In the genomic region with DNA sequence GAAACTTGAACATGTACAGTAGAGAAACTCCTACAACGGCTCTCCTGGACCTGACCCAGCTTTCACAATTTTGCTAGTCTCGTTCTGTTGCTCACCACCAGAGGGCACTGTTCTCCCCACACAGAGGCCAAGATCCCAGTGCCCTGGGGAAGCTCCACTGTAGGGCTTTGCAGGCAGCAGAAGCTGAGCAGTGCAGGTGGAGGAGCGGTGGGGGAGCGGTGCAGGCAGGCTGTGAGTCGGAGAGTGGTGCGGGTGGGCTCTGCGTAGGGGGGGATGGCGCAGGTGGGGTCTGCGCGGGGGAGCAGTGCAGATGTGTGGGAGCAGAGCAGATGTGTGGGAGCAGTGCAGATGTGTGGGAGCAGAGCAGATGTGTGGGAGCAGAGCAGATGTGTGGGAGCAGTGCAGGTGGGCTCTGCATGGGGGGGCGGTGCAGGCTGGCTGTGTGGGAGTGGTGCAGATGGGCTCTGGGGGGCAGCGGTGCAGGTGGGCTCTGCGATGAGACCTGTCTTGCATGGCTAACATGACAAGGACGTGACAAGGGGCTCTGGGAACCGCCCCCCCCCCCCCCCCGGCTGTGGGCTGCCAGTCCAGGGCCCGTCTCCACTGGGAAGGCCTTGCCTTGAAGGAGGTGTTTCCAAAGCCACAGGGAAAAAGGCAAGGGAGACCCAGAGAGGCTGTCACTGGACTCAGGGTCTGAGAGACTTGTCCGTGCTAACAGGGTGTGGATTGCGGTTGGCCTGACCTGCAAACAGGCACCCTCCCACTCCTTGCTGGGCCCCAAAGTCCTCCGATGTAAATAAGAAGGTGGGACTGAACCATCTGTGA, we compare ENCODE assay signal across 8 cellular contexts. TPM values are rescaled to one million over a fixed set of nuclear protein-coding genes. Genes with fewer than 3 reads are reported as not detected.
DNase-seq lines count a peak whose midpoint lies in the region; TF ChIP-seq lines count a peak whose summit lies in the region.

No MANE protein-coding gene starts in this region.

- DNase-seq in DMS53 treated with DMSO at 0.1 percent for 48 hours (lab: John Stamatoyannopoulos, UW; ENCODE audit: unreplicated experiment) (peak; percentile 83), GM23248 (peak; percentile 88), MG63 (peak; percentile 72), RWPE1 (ENCODE audit: low spot score) (peak; percentile 87), fibroblast of the aortic adventitia (ENCODE audit: low read depth) (peak; percentile 91), non-pigmented ciliary epithelial cell (ENCODE audit: low read depth) (peak; percentile 49), superior temporal gyrus (ENCODE audit: extremely low spot score) (peak; percentile 90)
- DNase-seq in activated T-helper 1 cell treated with anti-CD3 and anti-CD28 coated beads, Interleukin-2, amount 50 U/mL, for 16 hours (ENCODE audit: low read depth in 1 of 2, low spot score in 1 of 2): peak; percentile 55 to 64

- no peak overlapping the region for H3K9ac ChIP-seq in GM23248

- WGBS in GM23248 (ENCODE audit: low coverage in 1 of 2, low lambda C conversion rate in 2 of 2, missing lambda C conversion rate in 2 of 2), 2 experiments: 29 to 41% methylated on average over 13 to 20 of the region's 20 CpGs

- POLR2A ChIA-PET in RWPE1 (lab: Yijun Ruan, JAX; ENCODE audit: low non-redundant PET): no interaction called here

- no peaks in the 10 kb centered on the region for H3K27me3 ChIP-seq in GM23248 (replicated peaks; ENCODE audit: insufficient read depth)
- 0 out of 2 replicates have a peak, but pooled peaks cover 6% of the 10 kb centered on the region for H3K27me3 ChIP-seq in MG63

- H3K4me3 ChIP-seq in GM23248 (no peak overlapping the region), MG63 (no peak overlapping the region), fibroblast of the aortic adventitia (ENCODE audit: low read depth, low read length) (no peak overlapping the region)

- H4K20me1 ChIP-seq in GM23248 (ENCODE audit: insufficient read depth): no peaks in the 10 kb centered on the region

- no peaks in the 10 kb centered on the region for H3K9me2 ChIP-seq in GM23248 (ENCODE audit: insufficient read depth)

- CTCF ChIA-PET in RWPE1 (lab: Yijun Ruan, JAX): interaction anchor here (0.5 to 4.4 kb wide), 29 partner anchors 9 to 374 kb away, joined by 3 to 54 read pairs (median 4); a partner anchor contains a TSS

- H3K36me3 ChIP-seq in GM23248 (ENCODE audit: low read depth): no peaks in the 10 kb centered on the region
- H3K36me3 ChIP-seq in MG63: no peaks in the 10 kb centered on the region

- H2AFZ ChIP-seq in GM23248: 0 out of 2 replicates have a peak overlapping the region, but pooled peaks have one; percentile 13

- no peaks in the 10 kb centered on the region for H3K4me1 ChIP-seq in GM23248 (ENCODE audit: insufficient read depth)

- no peaks in the 10 kb centered on the region for H3K79me2 ChIP-seq in GM23248 (ENCODE audit: insufficient read depth)

- no peaks in the 10 kb centered on the region for H3K9me3 ChIP-seq in GM23248 (ENCODE audit: low read depth)
- H3K9me3 ChIP-seq in MG63: no peaks in the 10 kb centered on the region; the same call in 1 of the 2 replicates

- H3K4me2 ChIP-seq in GM23248 (ENCODE audit: unreplicated experiment): peak overlapping the region; percentile 18

- in situ Hi-C loops in GM23248 (cut with MboI): loop anchor here (10.0 kb wide), 1 partner anchor 362 kb away; no protein-coding TSS in a partner anchor

- no peak overlapping the region for H3K27ac ChIP-seq in GM23248
- H3K27ac ChIP-seq in RWPE1: no peak overlapping the region

- no peaks in the 10 kb centered on the region for H3F3A ChIP-seq in GM23248 (ENCODE audit: insufficient read depth)

- TF ChIP-seq CTCF in RWPE1 (conservative IDR thresholded peaks at IDR 0.05; ENCODE audit: low read depth) (peak; percentile 86), fibroblast of the aortic adventitia (IDR thresholded peaks at IDR 0.05; ENCODE audit: insufficient read depth, low read length) (peak; percentile 91)

RNA-seq across cellular contexts. Expression of a gene that starts 7.3 kb away (rescaled TPM):
- 6.1 and 7.1 TPM in 2 replicates for total RNA-seq in GM23248 (2014; rRNA removed; shearing (Covaris generic))
- 2.8 and 3.1 TPM in 2 replicates for polyA plus RNA-seq in GM23248 (2016; fragmentation: Nextera tagmentation; extraction: Ambion mirVana)
- total RNA-seq in MG63 (2014; rRNA removed; shearing (Covaris generic); ENCODE audit: low replicate concordance): 1.0 and 2.0 TPM in 2 replicates
- total RNA-seq in fibroblast of the aortic adventitia (ENCODE audit: low replicate concordance): 3.2 and 7.0 TPM in 2 replicates

RNA-seq across cellular contexts. Expression of a gene that starts 29.5 kb away (rescaled TPM):
- total RNA-seq in GM23248 (2014; rRNA removed; shearing (Covaris generic)): 5.8 and 6.6 TPM in 2 replicates
- 4.8 and 4.9 TPM in 2 replicates for polyA plus RNA-seq in GM23248 (2016; fragmentation: Nextera tagmentation; extraction: Ambion mirVana)
- 2.0 and 2.4 TPM in 2 replicates for total RNA-seq in MG63 (2014; rRNA removed; shearing (Covaris generic); ENCODE audit: low replicate concordance)
- total RNA-seq in fibroblast of the aortic adventitia (ENCODE audit: low replicate concordance): 6.3 and 17.2 TPM in 2 replicates

RNA-seq across cellular contexts. Expression of a gene that starts 49.7 kb away (rescaled TPM):
- total RNA-seq in GM23248 (2014; rRNA removed; shearing (Covaris generic)): 17.6 and 23.5 TPM in 2 replicates
- polyA plus RNA-seq in GM23248 (2016; fragmentation: Nextera tagmentation; extraction: Ambion mirVana): 79.2 and 79.3 TPM in 2 replicates
- 31.3 and 33.2 TPM in 2 replicates for total RNA-seq in MG63 (2014; rRNA removed; shearing (Covaris generic); ENCODE audit: low replicate concordance)
- 3.3 and 91.4 TPM in 2 replicates for total RNA-seq in fibroblast of the aortic adventitia (ENCODE audit: low replicate concordance)
